10 cellular contexts compared by ENCODE assay signal in the genomic region with DNA sequence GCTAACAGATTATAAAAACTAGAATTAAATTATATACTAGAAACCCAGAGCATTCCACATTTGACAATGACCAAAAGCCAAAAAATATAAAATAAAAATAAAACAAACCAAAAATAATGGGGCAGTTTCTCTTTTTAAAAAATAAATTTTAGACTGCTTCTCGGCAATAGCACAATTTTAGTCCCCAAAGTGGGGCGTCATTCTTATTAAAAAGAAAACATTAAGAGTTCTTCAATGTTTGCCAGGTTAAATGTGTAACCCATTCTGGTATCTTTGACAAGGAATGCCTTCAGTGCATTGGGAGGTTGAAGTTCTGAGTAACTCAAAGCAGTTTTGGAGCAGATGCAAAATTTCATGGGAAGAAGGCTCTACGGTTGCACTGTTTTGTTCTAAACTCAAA. TPM values are rescaled to one million over a fixed set of nuclear protein-coding genes. Genes with fewer than 3 reads are reported as not detected.
A peak's percentile ranks its signal among the peaks of the same experiment; 100 is the strongest.
DNase-seq lines count a peak whose midpoint lies in the region; ATAC-seq and TF ChIP-seq lines count a peak whose summit lies in the region.
"Had no signal": no experiment of that assay in that cellular context is flagged by ENCODE, and none has a peak within 500 bp of the region (broad histone marks: within the 10 kb centered on the region; RNA-seq: fewer than 3 reads in every experiment).

No MANE protein-coding gene starts in this region.

- no peak for TF ChIP-seq CTCF in GM23338 (conservative IDR thresholded peaks at IDR 0.05; ENCODE audit: low read depth in 2 of 2)
- TF ChIP-seq CTCF in prostate gland (IDR thresholded peaks at IDR 0.05): no peak

- no peaks in the 10 kb centered on the region for H3K9me3 ChIP-seq in T-helper 17 cell (ENCODE audit: control insufficient read depth, low read length, poor library complexity, severe bottlenecking)
- no peaks in the 10 kb centered on the region for H3K9me3 ChIP-seq in prostate gland
- H3K9me3 ChIP-seq in Karpas-422 (ENCODE audit: low read length): no peaks in the 10 kb centered on the region

- H3K4me2 ChIP-seq in GM23338: peak overlapping the region; percentile 74
- H3K4me2 ChIP-seq in Karpas-422 (ENCODE audit: low read depth, low read length, poor library complexity, severe bottlenecking): no peak overlapping the region

- H3K27ac ChIP-seq in GM23338 (ENCODE audit: low read depth): no peak overlapping the region
- peak overlapping the region; percentile 75 to 84 for H3K27ac ChIP-seq in prostate gland
- H3K27ac ChIP-seq in Karpas-422 (ENCODE audit: low read length): no peak overlapping the region

- TF ChIP-seq POLR2A in prostate gland (IDR thresholded peaks at IDR 0.05): no peak

- WGBS in prostate gland: 20% methylated on average over 3 of the region's 3 CpGs

- peak overlapping the region; percentile 82 for H3K4me3 Mint-ChIP-seq in GM23338
- peak overlapping the region; percentile 94 for H3K4me3 Mint-ChIP-seq in T-helper 17 cell

- H3K4me1 Mint-ChIP-seq in GM23338 (peaks cover 45% of the 10 kb centered on the region), T-helper 17 cell (peaks cover 52% of the 10 kb centered on the region)

- H3K36me3 Mint-ChIP-seq in GM23338 (ENCODE audit: low read depth) (no peaks in the 10 kb centered on the region; the same call in 2 of the 3 replicates), T-helper 17 cell (ENCODE audit: low read depth) (peaks cover 18% of the 10 kb centered on the region)

- ATAC-seq in GM23338 (no peak), T-helper 17 cell (no peak), GM19397 (IDR thresholded peaks at IDR 0.05; ENCODE audit: unreplicated experiment) (no peak)

- DNase-seq in GM23338 (ENCODE audit: low spot score): no peak
- no peak for DNase-seq in T-helper 17 cell
- DNase-seq in fibroblast of peridontal ligament (ENCODE audit: extremely low read depth): peak; percentile 39
- no peak for DNase-seq in prostate gland (ENCODE audit: low spot score)
- no peak for DNase-seq in Karpas-422
- DNase-seq in OCI-M2 (lab: John Stamatoyannopoulos, UW; ENCODE audit: unreplicated experiment): no peak
- DNase-seq in effector CD8-positive, alpha-beta T cell (lab: John Stamatoyannopoulos, UW): no peak
- DNase-seq: activated CD4-positive, alpha-beta T cell treated with anti-CD3 and anti-CD28 coated beads, Interleukin-2, amount 50 U/mL, for 48 hours; stimulated activated CD4-positive, alpha-beta T cell treated with anti-CD3 and anti-CD28 coated beads, Interleukin-2, amount 100 ng/mL, for 24 hours had no signal

- H3K9me3 Mint-ChIP-seq in GM23338: no peaks in the 10 kb centered on the region

- peak overlapping the region; percentile 58 for H3K4me3 ChIP-seq in GM23338
- peak overlapping the region; percentile 76 to 94 for H3K4me3 ChIP-seq in prostate gland
- no peak overlapping the region for H3K4me3 ChIP-seq in Karpas-422 (ENCODE audit: low read length)

- H3K27ac Mint-ChIP-seq in GM23338: no peak overlapping the region
- peak overlapping the region; percentile 96 for H3K27ac Mint-ChIP-seq in T-helper 17 cell

- peaks cover 26% of the 10 kb centered on the region for H3K27me3 Mint-ChIP-seq in GM23338 (ENCODE audit: insufficient read depth, low read depth, poor library complexity)
- H3K27me3 Mint-ChIP-seq in T-helper 17 cell: no peaks in the 10 kb centered on the region

- H3K27me3 ChIP-seq in GM23338 (ENCODE audit: insufficient read depth) (peaks cover 28% of the 10 kb centered on the region), prostate gland (replicated peaks; ENCODE audit: insufficient read depth) (no peaks in the 10 kb centered on the region), Karpas-422 (ENCODE audit: low read length) (no peaks in the 10 kb centered on the region)

- H4K20me1 ChIP-seq in GM23338 (replicated peaks; ENCODE audit: insufficient read depth): no peaks in the 10 kb centered on the region
- H4K20me1 ChIP-seq in Karpas-422 (ENCODE audit: insufficient read depth, low read depth, low read length): no peaks in the 10 kb centered on the region

- intact Hi-C loops in prostate gland (cut with DNase I): no loop called here

- no peaks in the 10 kb centered on the region for H3K79me2 ChIP-seq in GM23338 (replicated peaks; ENCODE audit: insufficient read depth)
- no peaks in the 10 kb centered on the region for H3K79me2 ChIP-seq in Karpas-422 (ENCODE audit: low read length)

- H3K9me2 ChIP-seq in GM23338 (ENCODE audit: insufficient read depth) (no peaks in the 10 kb centered on the region), Karpas-422 (replicated peaks; ENCODE audit: insufficient read depth, low read length) (no peaks in the 10 kb centered on the region)

- no peaks in the 10 kb centered on the region for H3F3A ChIP-seq in GM23338 (replicated peaks; ENCODE audit: low read depth)

- H3K36me3 ChIP-seq in GM23338 (ENCODE audit: insufficient read depth) (no peaks in the 10 kb centered on the region), prostate gland (no peaks in the 10 kb centered on the region), Karpas-422 (ENCODE audit: insufficient read depth, low read length) (no peaks in the 10 kb centered on the region)

- H3K9ac ChIP-seq in Karpas-422 (ENCODE audit: low read length): no peak overlapping the region

- H3K4me1 ChIP-seq in GM23338 (ENCODE audit: insufficient read depth): peaks cover 38% of the 10 kb centered on the region
- no peaks in the 10 kb centered on the region for H3K4me1 ChIP-seq in prostate gland (replicated peaks)
- H3K4me1 ChIP-seq in Karpas-422 (ENCODE audit: low read length): no peaks in the 10 kb centered on the region

- H2AFZ ChIP-seq in GM23338 (no peak overlapping the region), Karpas-422 (ENCODE audit: low read length) (no peak overlapping the region)

TF ChIP-seq in GM23338, 12 proteins besides CTCF, POLR2A, EP300 and RAD21 (continues in another document):
- no peak for TF ChIP-seq EZH2 (IDR thresholded peaks at IDR 0.05; ENCODE audit: low read depth, unreplicated experiment)
- no peak for TF ChIP-seq JUNB (IDR thresholded peaks at IDR 0.05; ENCODE audit: unreplicated experiment)
- TF ChIP-seq POLR2AphosphoS5 (IDR thresholded peaks at IDR 0.05; ENCODE audit: low read depth): no peak
- no peak for TF ChIP-seq ZNF331 (CRISPR knock-in tag; IDR thresholded peaks at IDR 0.05; ENCODE audit: low read depth)
- TF ChIP-seq REST (IDR thresholded peaks at IDR 0.05; ENCODE audit: unreplicated experiment): no peak
- TF ChIP-seq EZH2phosphoT487 (IDR thresholded peaks at IDR 0.05; ENCODE audit: unreplicated experiment): no peak
- no peak for TF ChIP-seq ETS1 (IDR thresholded peaks at IDR 0.05)
- TF ChIP-seq ZNF114 (CRISPR knock-in tag; IDR thresholded peaks at IDR 0.05): no peak
- no peak for TF ChIP-seq CREB1 (CRISPR knock-in tag; IDR thresholded peaks at IDR 0.05; ENCODE audit: low read depth)
- no peak for TF ChIP-seq NANOG (IDR thresholded peaks at IDR 0.05; ENCODE audit: borderline replicate concordance)

RNA-seq across cellular contexts. Expression of gene MAF, which starts 3.3 kb away (rescaled TPM):
- 0.89 and 2.5 TPM in 2 replicates for total RNA-seq in GM23338 (2014; rRNA removed; shearing (Covaris generic))
- 0.91 and 0.92 TPM in 2 replicates for polyA plus RNA-seq in GM23338 (2016; fragmentation: Nextera tagmentation; extraction: Ambion mirVana)
- 100 to 1,000 TPM; 130 to 139 TPM for total RNA-seq in T-helper 17 cell
- 100 to 1,000 TPM in 1 of 2 donors, 10 to 100 TPM in 1; 91.4 to 131 TPM for total RNA-seq in prostate gland
- not detected in 2 replicates for total RNA-seq in Karpas-422 (2014; rRNA removed; shearing (Covaris generic); ENCODE audit: low replicate concordance)

Comparison
In these comparisons a context has a peak if more than half of its experiments do, and no peak if none do; other contexts are left out.
1. H3K27ac ChIP-seq: peak in prostate gland (2 of 2); none in GM23338 (single experiment) and Karpas-422 (single experiment).
2. RNA of gene MAF, which starts 3.3 kb away (total RNA-seq): 130 to 139 TPM in T-helper 17 cell and 91.4 to 131 TPM in prostate gland; 0.89 to 2.5 TPM in GM23338 and not detected in Karpas-422; every median in the first group is over 10 times any median in the second.